Comparison of ENCODE assay signal across 24 cellular contexts in the genomic region with DNA sequence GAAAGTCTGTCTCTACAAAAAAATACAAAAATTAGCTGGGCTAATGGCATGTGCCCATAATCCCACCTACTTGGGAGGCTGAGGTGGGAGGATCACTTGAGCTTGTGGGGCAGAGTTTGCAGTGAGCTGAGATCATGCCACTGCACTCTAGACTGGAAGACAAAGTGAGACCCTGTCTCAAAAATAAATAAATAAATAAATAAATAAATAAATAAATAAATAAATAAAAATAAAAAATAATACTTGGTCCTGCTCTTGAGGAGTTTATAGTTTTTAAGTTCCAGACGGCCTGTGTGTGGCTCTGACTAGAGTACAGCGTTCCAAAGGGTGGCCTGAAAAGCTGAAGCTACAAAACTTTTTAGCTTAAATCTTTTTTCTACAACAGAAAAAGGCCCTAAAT. TPM values are rescaled to one million over a fixed set of nuclear protein-coding genes. Genes with fewer than 3 reads are reported as not detected.
"Had no signal": no experiment of that assay in that cellular context is flagged by ENCODE, and none has a peak within 500 bp of the region (broad histone marks: within the 10 kb centered on the region; RNA-seq: fewer than 3 reads in every experiment).

No MANE protein-coding gene starts in this region.

- H3K36me3 ChIP-seq: uterus had no signal

- H3K27ac ChIP-seq: coronary artery, esophagus squamous epithelium, lower lobe of right lung, prostate gland, right atrium auricular region, suprapubic skin, transverse colon, upper lobe of right lung, uterus had no signal

- H3K27me3 ChIP-seq: esophagus squamous epithelium, right atrium auricular region, suprapubic skin, transverse colon, upper lobe of right lung, uterus had no signal

- H3K27ac Mint-ChIP-seq: stimulated activated memory B cell treated with anti-CD40 and anti-IgM and Interleukin-4, amounts not matched to agents 10 μg/mL and 1 μg/mL and 100 μg/mL, for 72 hours had no signal

- H3K9me3 ChIP-seq: esophagus squamous epithelium, lower lobe of right lung, prostate gland, right atrium auricular region, suprapubic skin, transverse colon, upper lobe of right lung, uterus had no signal

- H3K4me1 ChIP-seq: esophagus squamous epithelium, lower lobe of right lung, prostate gland, suprapubic skin, transverse colon, upper lobe of right lung, uterus had no signal

- H3K9me3 Mint-ChIP-seq: naive thymus-derived CD8-positive, alpha-beta T cell; nephron progenitor cell; stimulated activated memory B cell treated with anti-CD40 and anti-IgM and Interleukin-4, amounts not matched to agents 10 μg/mL and 1 μg/mL and 100 μg/mL, for 72 hours had no signal

- DNase-seq: dermis blood vessel endothelial cell; effector memory CD4-positive, alpha-beta T cell; esophagus squamous epithelium; foreskin melanocyte; hypothalamus; left ventricle myocardium superior; lower lobe of right lung; naive thymus-derived CD8-positive, alpha-beta T cell; nephron progenitor cell; nucleus accumbens; stimulated activated CD4-positive, alpha-beta T cell treated with anti-CD3 and anti-CD28 coated beads, Interleukin-12 subunit alpha, Interleukin-12 subunit beta, amount 100 ng/mL, for 4 hours; stimulated activated CD4-positive, alpha-beta T cell treated with anti-CD3 and anti-CD28 coated beads, Interleukin-1b, Interleukin-23, amount 100 ng/mL, for 48 hours; stimulated activated CD4-positive, alpha-beta T cell treated with anti-CD3 and anti-CD28 coated beads, Interleukin-4, amount 100 ng/mL, for 24 hours; stimulated activated naive CD8-positive, alpha-beta T cell treated with anti-CD3 and anti-CD28 coated beads, Interleukin-15, Interleukin-2, amounts not matched to agents 100 U/mL and 50 U/mL, for 24 hours; transverse colon; upper lobe of right lung; uterus had no signal

- H3K4me1 Mint-ChIP-seq: nephron progenitor cell; stimulated activated memory B cell treated with anti-CD40 and anti-IgM and Interleukin-4, amounts not matched to agents 10 μg/mL and 1 μg/mL and 100 μg/mL, for 72 hours had no signal

- ATAC-seq: left ventricle myocardium superior; lower lobe of right lung; naive thymus-derived CD8-positive, alpha-beta T cell; sciatic nerve; stimulated activated memory B cell treated with anti-CD40 and anti-IgM and Interleukin-4, amounts not matched to agents 10 μg/mL and 1 μg/mL and 100 μg/mL, for 72 hours; stimulated activated naive CD8-positive, alpha-beta T cell treated with anti-CD3 and anti-CD28 coated beads, Interleukin-15, Interleukin-2, amounts not matched to agents 100 U/mL and 50 U/mL, for 24 hours; upper lobe of right lung had no signal

- H3K27me3 Mint-ChIP-seq: naive thymus-derived CD8-positive, alpha-beta T cell; stimulated activated memory B cell treated with anti-CD40 and anti-IgM and Interleukin-4, amounts not matched to agents 10 μg/mL and 1 μg/mL and 100 μg/mL, for 72 hours had no signal

- H3K4me3 Mint-ChIP-seq: naive thymus-derived CD8-positive, alpha-beta T cell; nephron progenitor cell; stimulated activated memory B cell treated with anti-CD40 and anti-IgM and Interleukin-4, amounts not matched to agents 10 μg/mL and 1 μg/mL and 100 μg/mL, for 72 hours had no signal

- H3K4me3 ChIP-seq: coronary artery, esophagus squamous epithelium, lower lobe of right lung, prostate gland, right atrium auricular region, smooth muscle cell, suprapubic skin, transverse colon, upper lobe of right lung, uterus had no signal

RNA-seq across cellular contexts. Expression of a gene that starts 35.1 kb away (rescaled TPM):
- total RNA-seq: dermis blood vessel endothelial cell; left ventricle myocardium superior; naive thymus-derived CD8-positive, alpha-beta T cell had no signal
